ENCODE assay signal across 18 cellular contexts in the genomic region with DNA sequence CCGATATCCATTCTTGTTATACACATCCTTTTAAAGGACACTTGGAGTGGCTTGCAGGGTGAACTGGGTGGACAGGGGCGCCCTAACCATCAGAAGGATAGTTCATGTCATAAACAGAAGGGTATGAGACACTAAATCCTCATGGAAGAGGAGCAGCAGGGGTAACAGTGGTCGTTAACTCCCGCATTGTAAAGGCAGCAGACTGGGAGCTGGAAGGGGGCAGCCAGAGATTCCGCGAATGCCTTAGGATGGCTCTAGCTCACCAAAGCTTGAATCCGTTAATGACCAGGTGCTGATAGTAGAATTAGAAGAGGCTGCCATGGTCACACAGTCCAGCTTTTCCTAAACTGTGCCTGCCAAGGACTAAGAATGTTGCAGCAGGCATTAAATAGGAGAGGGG.
DNase-seq lines count a peak whose midpoint lies in the region; TF ChIP-seq lines count a peak whose summit lies in the region.
"Had no signal": no experiment of that assay in that cellular context is flagged by ENCODE, and none has a peak within 500 bp of the region (broad histone marks: within the 10 kb centered on the region; RNA-seq: fewer than 3 reads in every experiment).

No MANE protein-coding gene starts in this region.

- H3K36me3 ChIP-seq in NT2/D1 (ENCODE audit: insufficient read depth, insufficient read length, low read length): no peaks in the 10 kb centered on the region
- H3K36me3 ChIP-seq in endodermal cell (ENCODE audit: control insufficient read depth, insufficient read depth, low read length): no peaks in the 10 kb centered on the region
- H3K36me3 ChIP-seq: BE2C had no signal

- DNase-seq in NT2/D1 (ENCODE audit: low read depth, low spot score): peak; percentile 78
- DNase-seq in endodermal cell: peak; percentile 80
- peak; percentile 51 for DNase-seq in islet precursor cell
- DNase-seq in NCI-H526 treated with DMSO at 0.1 percent for 48 hours (lab: John Stamatoyannopoulos, UW): no peak
- DNase-seq in SK-N-DZ (ENCODE audit: low spot score): no peak
- no peak for DNase-seq in activated CD8-positive, alpha-beta memory T cell treated with anti-CD3 and anti-CD28 coated beads, Interleukin-2, amount 50 U/mL, for 48 hours
- DNase-seq in head of caudate nucleus: no peak
- DNase-seq: ACHN; BE2C; C1 segment of cervical spinal cord; CD4-positive, CD25-positive, alpha-beta regulatory T cell; CD8-positive, alpha-beta memory T cell; COR-L47; DMS 273 treated with DMSO at 0.1 percent for 48 hours; GDM1; GOT3; HCEC 1CT had no signal

- H3K4me3 ChIP-seq in NT2/D1 (ENCODE audit: insufficient read length, low read depth): no peak overlapping the region
- H3K4me3 ChIP-seq in endodermal cell (ENCODE audit: low read length): no peak overlapping the region

- intact Hi-C loops in head of caudate nucleus (cut with DNase I): no loop called here

- H3K27me3 ChIP-seq in NT2/D1 (ENCODE audit: insufficient read depth, insufficient read length) (no peaks in the 10 kb centered on the region), endodermal cell (ENCODE audit: control insufficient read depth, insufficient read depth, low read length, poor library complexity, severe bottlenecking) (no peaks in the 10 kb centered on the region)
- H3K27me3 ChIP-seq: BE2C had no signal

- H3K9me3 Mint-ChIP-seq in endodermal cell: peaks cover 6% of the 10 kb centered on the region
- H3K9me3 Mint-ChIP-seq: CD4-positive, CD25-positive, alpha-beta regulatory T cell; CD8-positive, alpha-beta memory T cell had no signal

- H3K4me1 Mint-ChIP-seq in endodermal cell: peaks cover 9% of the 10 kb centered on the region
- H3K4me1 Mint-ChIP-seq: CD4-positive, CD25-positive, alpha-beta regulatory T cell; CD8-positive, alpha-beta memory T cell had no signal

- H3K9me3 ChIP-seq in NT2/D1 (ENCODE audit: insufficient read depth, low read length): no peaks in the 10 kb centered on the region
- no peaks in the 10 kb centered on the region for H3K9me3 ChIP-seq in endodermal cell (ENCODE audit: control insufficient read depth, low read length)
- H3K9me3 ChIP-seq: BE2C had no signal

- H3K27ac ChIP-seq in endodermal cell (ENCODE audit: low read depth, low read length): no peak overlapping the region
- H3K27ac ChIP-seq: HL-60 had no signal

- H3K36me3 Mint-ChIP-seq in endodermal cell (ENCODE audit: low read depth): no peaks in the 10 kb centered on the region
- H3K36me3 Mint-ChIP-seq: CD4-positive, CD25-positive, alpha-beta regulatory T cell; CD8-positive, alpha-beta memory T cell had no signal

- no peak overlapping the region for H3K27ac Mint-ChIP-seq in endodermal cell
- H3K27ac Mint-ChIP-seq: CD4-positive, CD25-positive, alpha-beta regulatory T cell; CD8-positive, alpha-beta memory T cell had no signal

- H3K4me3 Mint-ChIP-seq in endodermal cell: no peak overlapping the region
- H3K4me3 Mint-ChIP-seq: CD4-positive, CD25-positive, alpha-beta regulatory T cell; CD8-positive, alpha-beta memory T cell had no signal

- H3K27me3 Mint-ChIP-seq in endodermal cell (ENCODE audit: insufficient read depth): peaks cover 8% of the 10 kb centered on the region

- 56 to 60% methylated on average over 6 to 7 of the region's 7 CpGs for WGBS in endodermal cell (ENCODE audit: insufficient coverage in 1 of 2, insufficient read length in 1 of 2), 2 experiments

- peaks cover 15% of the 10 kb centered on the region for H3K4me1 ChIP-seq in NT2/D1 (ENCODE audit: insufficient read depth, insufficient read length)
- no peaks in the 10 kb centered on the region for H3K4me1 ChIP-seq in endodermal cell (ENCODE audit: control insufficient read depth, insufficient read depth, low read length)
- H3K4me1 ChIP-seq: BE2C had no signal

- no peak for TF ChIP-seq CTCF in endodermal cell (conservative IDR thresholded peaks at IDR 0.05)

- H3K9ac ChIP-seq in NT2/D1 (ENCODE audit: insufficient read length, low read depth): no peak overlapping the region
- H3K9ac ChIP-seq in endodermal cell (ENCODE audit: extremely low read depth, low read length, poor library complexity, severe bottlenecking): no peak overlapping the region

Comparison
In these comparisons a context has a peak if more than half of its experiments do, and no peak if none do; other contexts are left out.
1. DNase-seq: peak in NT2/D1 (single experiment), endodermal cell (single experiment) and islet precursor cell (single experiment); none in NCI-H526 treated with DMSO at 0.1 percent for 48 hours (single experiment), SK-N-DZ (single experiment), activated CD8-positive, alpha-beta memory T cell treated with anti-CD3 and anti-CD28 coated beads, Interleukin-2, amount 50 U/mL, for 48 hours (single experiment) and head of caudate nucleus (0 of 42).